In genomic region chr15:37743826-37744225, GRCh38 we compare ENCODE assay signal across 22 cellular contexts.
DNase-seq lines count a peak whose midpoint lies in the region; ATAC-seq and TF ChIP-seq lines count a peak whose summit lies in the region.
"Had no signal": no experiment of that assay in that cellular context is flagged by ENCODE, and none has a peak within 500 bp of the region (broad histone marks: within the 10 kb centered on the region; RNA-seq: fewer than 3 reads in every experiment).

No MANE protein-coding gene starts in this region.

- ATAC-seq in right lobe of liver = peak; percentile 59 to 92 (median 70)
- ATAC-seq: GM12878 had no signal

- peak overlapping the region; percentile 74 for H3K27ac ChIP-seq in SK-N-MC
- H3K27ac ChIP-seq in right lobe of liver = no peak overlapping the region
- H3K27ac ChIP-seq: 22Rv1, BLaER1 had no signal

- no peaks in the 10 kb centered on the region for H3K27me3 ChIP-seq in right lobe of liver
- H3K27me3 ChIP-seq: BE2C, BLaER1 had no signal

- peaks cover 15% of the 10 kb centered on the region for H3K36me3 ChIP-seq in SK-N-MC (ENCODE audit: insufficient read depth, low read length)
- no peaks in the 10 kb centered on the region for H3K36me3 ChIP-seq in right lobe of liver
- H3K36me3 ChIP-seq: BE2C, BLaER1 had no signal

- H3K9ac ChIP-seq in SK-N-MC (ENCODE audit: insufficient read length) = no peak overlapping the region
- H3K9ac ChIP-seq: BLaER1 had no signal

- peaks cover 0 to 14% (median 5%) of the 10 kb centered on the region in 4 donors for H3K4me1 ChIP-seq in right lobe of liver
- H3K4me1 ChIP-seq: BLaER1 had no signal

- no peak for TF ChIP-seq POLR2A in right lobe of liver (IDR thresholded peaks at IDR 0.05)

- peaks cover 13% of the 10 kb centered on the region; the same call in 1 of the 2 replicates for H3K9me3 ChIP-seq in SK-N-MC (ENCODE audit: low read depth, low read length)
- H3K9me3 ChIP-seq in right lobe of liver = no peaks in the 10 kb centered on the region
- H3K9me3 ChIP-seq: BE2C, BLaER1 had no signal

- DNase-seq in NCI-H1105 treated with DMSO at 0.1 percent for 48 hours (lab: John Stamatoyannopoulos, UW) (peak; percentile 1), NCI-H1105 (lab: John Stamatoyannopoulos, UW) (no peak), SK-N-MC (ENCODE audit: low read depth, low spot score) (no peak), right lobe of liver (no peak), 8988T (no peak)
- DNase-seq: ACHN; BE2C; C1 segment of cervical spinal cord; CD4-positive, alpha-beta memory T cell; CD4-positive, CD25-positive, alpha-beta regulatory T cell; CD8-positive, alpha-beta memory T cell; COR-L47; DMS 273 treated with DMSO at 0.1 percent for 48 hours; DMS153; DMS53; DMS79; DND-41; EL; GDM1 had no signal

- no peak for TF ChIP-seq CTCF in right lobe of liver (IDR thresholded peaks at IDR 0.05)

- no peak overlapping the region for H3K4me3 ChIP-seq in SK-N-MC
- no peak overlapping the region for H3K4me3 ChIP-seq in right lobe of liver
- H3K4me3 ChIP-seq: BLaER1, GM12878 had no signal

- whole genome bisulfite sequencing in right lobe of liver (ENCODE audit: insufficient coverage, low coverage, low lambda C conversion rate, missing lambda C conversion rate) = 29% methylated on average over 3 of the region's 3 CpGs

- intact Hi-C loops in right lobe of liver (cut with DNase I) = no loop called here
